In genomic region chr6:127302728-127303675, GRCh38 we compare ENCODE assay signal across 9 cellular contexts. TPM values are rescaled to one million over a fixed set of nuclear protein-coding genes. Genes with fewer than 3 reads are reported as not detected.
DNase-seq lines count a peak whose midpoint lies in the region; ATAC-seq and TF ChIP-seq lines count a peak whose summit lies in the region.
"Had no signal": no experiment of that assay in that cellular context is flagged by ENCODE, and none has a peak within 500 bp of the region (broad histone marks: within the 10 kb centered on the region; RNA-seq: fewer than 3 reads in every experiment).

No MANE protein-coding gene starts in this region.

- H3K27me3 ChIP-seq in Caco-2 (replicated peaks; ENCODE audit: control insufficient read depth, insufficient read depth, low read length) = no peaks in the 10 kb centered on the region

- H3K36me3 Mint-ChIP-seq in Caco-2 (ENCODE audit: insufficient read depth, unreplicated experiment) = peaks cover 11% of the 10 kb centered on the region
- peaks cover 29% of the 10 kb centered on the region for H3K36me3 Mint-ChIP-seq in activated naive CD8-positive, alpha-beta T cell treated with anti-CD3 and anti-CD28 coated beads, Interleukin-2, amount 50 U/mL, for 24 hours (ENCODE audit: low read depth)

- no TSS peak for BruUV-seq in Caco-2 (replicated peaks; lab: Mats Ljungman, UMichigan)

- no peak overlapping the region for H3K4me3 Mint-ChIP-seq in Caco-2 (ENCODE audit: unreplicated experiment)
- no peak overlapping the region for H3K4me3 Mint-ChIP-seq in activated naive CD8-positive, alpha-beta T cell treated with anti-CD3 and anti-CD28 coated beads, Interleukin-2, amount 50 U/mL, for 24 hours

- POLR2A ChIA-PET in Caco-2 (lab: Charles Lee) = no interaction called here

- H3K9me3 Mint-ChIP-seq in Caco-2 (ENCODE audit: unreplicated experiment) = peaks cover 6% of the 10 kb centered on the region
- peaks cover 5% of the 10 kb centered on the region for H3K9me3 Mint-ChIP-seq in activated naive CD8-positive, alpha-beta T cell treated with anti-CD3 and anti-CD28 coated beads, Interleukin-2, amount 50 U/mL, for 24 hours
- H3K9me3 Mint-ChIP-seq: activated naive CD4-positive, alpha-beta T cell treated with anti-CD3 and anti-CD28 coated beads, Interleukin-2, amount 50 U/mL, for 72 hours had no signal

- peak; percentile 56 to 76 for TF ChIP-seq CTCF in Caco-2 (IDR thresholded peaks at IDR 0.05; ENCODE audit: insufficient read depth in 1 of 2, low read depth in 1 of 2, low read length in 1 of 2, severe bottlenecking in 1 of 2, unreplicated experiment in 1 of 2)

- no peaks in the 10 kb centered on the region for H3K27me3 Mint-ChIP-seq in Caco-2 (ENCODE audit: insufficient read depth, unreplicated experiment)
- no peaks in the 10 kb centered on the region for H3K27me3 Mint-ChIP-seq in activated naive CD8-positive, alpha-beta T cell treated with anti-CD3 and anti-CD28 coated beads, Interleukin-2, amount 50 U/mL, for 24 hours

- H3K9me3 ChIP-seq in Caco-2 = no peaks in the 10 kb centered on the region

- ATAC-seq in GM19023 (IDR thresholded peaks at IDR 0.05; ENCODE audit: unreplicated experiment) = peak; percentile 71
- peak; percentile 74 for ATAC-seq in HG03432 (IDR thresholded peaks at IDR 0.05; ENCODE audit: unreplicated experiment)
- no peak for ATAC-seq in activated naive CD8-positive, alpha-beta T cell treated with anti-CD3 and anti-CD28 coated beads, Interleukin-2, amount 50 U/mL, for 24 hours
- ATAC-seq in left ventricle myocardium superior = peak; percentile 30
- ATAC-seq: activated naive CD4-positive, alpha-beta T cell treated with anti-CD3 and anti-CD28 coated beads, Interleukin-2, amount 50 U/mL, for 72 hours had no signal

- H3K4me1 Mint-ChIP-seq in Caco-2 (ENCODE audit: low read depth, unreplicated experiment) = peaks cover 6% of the 10 kb centered on the region
- H3K4me1 Mint-ChIP-seq in activated naive CD8-positive, alpha-beta T cell treated with anti-CD3 and anti-CD28 coated beads, Interleukin-2, amount 50 U/mL, for 24 hours = peaks cover 25% of the 10 kb centered on the region

- peak in 1 of 2 experiments; percentile 34 for DNase-seq in Caco-2
- DNase-seq in OCI-M1 (lab: John Stamatoyannopoulos, UW) = peak; percentile 85
- DNase-seq in activated naive CD8-positive, alpha-beta T cell treated with anti-CD3 and anti-CD28 coated beads, Interleukin-2, amount 50 U/mL, for 24 hours = peak; percentile 35
- no peak for DNase-seq in left ventricle myocardium superior
- peak; percentile 17 to 31 for DNase-seq in stimulated activated CD4-positive, alpha-beta T cell treated with anti-CD3 and anti-CD28 coated beads, Interleukin-1b, Interleukin-23, amount 100 ng/mL, for 4 hours (ENCODE audit: low read depth in 2 of 2)
- no peak for DNase-seq in occipital lobe (lab: John Stamatoyannopoulos, UW)

- intact Hi-C loops in Caco-2 (cut with micrococcal nuclease; ENCODE audit: unreplicated experiment) (loop anchor here (1.0 to 5.0 kb wide), 4 partner anchors 40 to 234 kb away; partner anchors contain the start of gene ECHDC1), left ventricle myocardium superior (cut with micrococcal nuclease) (no loop called here)

- H3K36me3 ChIP-seq in Caco-2 (ENCODE audit: control insufficient read depth, insufficient read depth, low read length) = no peaks in the 10 kb centered on the region

- CTCF ChIA-PET in Caco-2 (lab: Charles Lee) = interaction anchor here (1.2 kb wide), 1 partner anchor 118 kb away, joined by 5 read pairs; no protein-coding TSS in a partner anchor

- H3K4me1 ChIP-seq in Caco-2 = no peaks in the 10 kb centered on the region

- no peak overlapping the region for H3K27ac Mint-ChIP-seq in Caco-2 (ENCODE audit: unreplicated experiment)
- H3K27ac Mint-ChIP-seq in activated naive CD8-positive, alpha-beta T cell treated with anti-CD3 and anti-CD28 coated beads, Interleukin-2, amount 50 U/mL, for 24 hours = no peak overlapping the region

- H3K4me3 ChIP-seq in Caco-2 (ENCODE audit: low read depth, low read length) = no peak overlapping the region

RNA-seq across cellular contexts. Expression of gene RNF146, which starts 36.3 kb away (rescaled TPM):
- 31.3 and 35.1 TPM in 2 replicates for total RNA-seq in Caco-2 (2022)
- total RNA-seq in left ventricle myocardium superior = 46.3 TPM
- total RNA-seq in occipital lobe = 115 TPM

RNA-seq across cellular contexts. Expression of gene ECHDC1, which starts 40.4 kb away (rescaled TPM):
- total RNA-seq in Caco-2 (2022) (72.7 and 77.5 TPM in 2 replicates), left ventricle myocardium superior (43.4 TPM), occipital lobe (53.8 TPM)

Comparison
In these comparisons a context has a peak if more than half of its experiments do, and no peak if none do; other contexts are left out.
1. DNase-seq: peak in OCI-M1 (single experiment), activated naive CD8-positive, alpha-beta T cell treated with anti-CD3 and anti-CD28 coated beads, Interleukin-2, amount 50 U/mL, for 24 hours (single experiment) and stimulated activated CD4-positive, alpha-beta T cell treated with anti-CD3 and anti-CD28 coated beads, Interleukin-1b, Interleukin-23, amount 100 ng/mL, for 4 hours (2 of 2); none in left ventricle myocardium superior (single experiment) and occipital lobe (single experiment).